9 cellular contexts compared by ENCODE assay signal in genomic region chr2:224202466-224202865, GRCh38.
"Had no signal": no experiment of that assay in that cellular context is flagged by ENCODE, and none has a peak within 500 bp of the region (broad histone marks: within the 10 kb centered on the region; RNA-seq: fewer than 3 reads in every experiment).

No MANE protein-coding gene starts in this region.

- H3K9me3 ChIP-seq: HAP-1 had no signal

- DNase-seq: GM23248, GOT3, H7, H9, HCEC 1CT, HFFc6 had no signal

- H3K27ac ChIP-seq: GM23248 had no signal

- H3K4me1 ChIP-seq: HAP-1 had no signal

- ATAC-seq: GM23338, HCT116 had no signal

- H3K4me3 ChIP-seq: GM23248, GM23338, HAP-1 had no signal

- H3K36me3 ChIP-seq: HAP-1 had no signal

- H3K4me2 ChIP-seq: GM23338 had no signal

- H2AFZ ChIP-seq: GM23248, GM23338 had no signal
